In the genomic region with DNA sequence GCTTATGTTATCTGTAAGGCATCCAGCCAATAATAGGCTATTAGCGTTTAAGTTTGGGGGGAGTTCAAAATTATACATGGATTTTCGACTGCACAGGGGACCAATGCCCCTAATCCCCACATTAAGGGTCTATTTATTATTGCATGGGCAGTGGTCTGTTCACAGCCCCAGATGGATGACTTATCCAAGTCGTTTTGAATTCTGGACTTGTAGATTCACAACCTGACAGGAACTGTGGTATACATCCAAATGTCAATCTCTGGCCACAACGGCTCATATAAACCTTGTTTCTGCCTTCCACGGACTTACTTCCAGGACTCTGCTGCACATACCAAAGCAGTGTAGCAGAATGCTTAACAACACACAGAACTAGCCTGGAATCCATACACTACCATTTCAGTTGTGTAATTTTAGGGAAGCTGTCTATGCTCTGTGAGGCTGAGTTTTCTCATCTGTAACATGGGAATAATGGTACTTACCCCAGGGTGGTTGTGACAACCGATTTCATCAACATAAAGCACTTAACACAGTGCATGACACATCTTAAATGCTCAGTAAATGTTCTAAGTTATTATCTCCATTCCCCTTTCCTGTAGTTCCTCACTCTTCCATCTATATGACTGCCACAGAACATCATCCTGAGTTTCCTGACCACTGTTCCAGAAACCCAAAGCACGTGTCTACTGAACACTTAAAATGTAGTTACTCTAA, we compare ENCODE assay signal across 10 cellular contexts. TPM values are rescaled to one million over a fixed set of nuclear protein-coding genes. Genes with fewer than 3 reads are reported as not detected.
A peak's percentile ranks its signal among the peaks of the same experiment; 100 is the strongest.
DNase-seq lines count a peak whose midpoint lies in the region; ATAC-seq and TF ChIP-seq lines count a peak whose summit lies in the region.
"Had no signal": no experiment of that assay in that cellular context is flagged by ENCODE, and none has a peak within 500 bp of the region (broad histone marks: within the 10 kb centered on the region; RNA-seq: fewer than 3 reads in every experiment).

No MANE protein-coding gene starts in this region.

- H3K9ac ChIP-seq in BLaER1 treated with 17β-estradiol and CSF1 and Interleukin-3, amounts not matched to agents 10 nM and 100 nM, result no peak overlapping the region
- no peak overlapping the region for H3K9ac ChIP-seq in neural cell (ENCODE audit: low read length)

- no peak overlapping the region for H3K27ac ChIP-seq in BLaER1 treated with 17β-estradiol and CSF1 and Interleukin-3, amounts not matched to agents 10 nM and 100 nM
- H3K27ac ChIP-seq in effector memory CD4-positive, alpha-beta T cell (ENCODE audit: insufficient read depth, low read length, poor library complexity, severe bottlenecking), result no peak overlapping the region
- H3K27ac ChIP-seq in neural cell (ENCODE audit: low read length), result no peak overlapping the region

- peaks cover 89% of the 10 kb centered on the region for H3K79me2 ChIP-seq in neural cell (replicated peaks; ENCODE audit: insufficient read depth, low read length)

- H3K4me2 ChIP-seq in BLaER1 treated with 17β-estradiol and CSF1 and Interleukin-3, amounts not matched to agents 10 nM and 100 nM, result peak overlapping the region; percentile 69 to 99 (median 92)
- peak overlapping the region; percentile 50 for H3K4me2 ChIP-seq in neural cell (ENCODE audit: low read length)

- no peak for ATAC-seq in GM19452 (IDR thresholded peaks at IDR 0.05; ENCODE audit: unreplicated experiment)
- ATAC-seq in GM21367 (IDR thresholded peaks at IDR 0.05; ENCODE audit: unreplicated experiment), result no peak

- TF ChIP-seq EP300 in neural cell (conservative IDR thresholded peaks at IDR 0.05; ENCODE audit: poor library complexity, severe bottlenecking), result no peak

- no peaks in the 10 kb centered on the region for H3K27me3 ChIP-seq in BLaER1 treated with 17β-estradiol and CSF1 and Interleukin-3, amounts not matched to agents 10 nM and 100 nM
- H3K27me3 ChIP-seq in effector memory CD4-positive, alpha-beta T cell (replicated peaks; ENCODE audit: control insufficient read depth, insufficient read depth, low read length, poor library complexity, severe bottlenecking), result no peaks in the 10 kb centered on the region
- no peaks in the 10 kb centered on the region for H3K27me3 ChIP-seq in neural cell (ENCODE audit: insufficient read depth, low read depth, low read length)

- H3K4me1 ChIP-seq in BLaER1 treated with 17β-estradiol and CSF1 and Interleukin-3, amounts not matched to agents 10 nM and 100 nM, result peaks cover 35 to 40% (median 37%) of the 10 kb centered on the region in 10 experiments
- peaks cover 26% of the 10 kb centered on the region for H3K4me1 ChIP-seq in effector memory CD4-positive, alpha-beta T cell (ENCODE audit: control insufficient read depth, insufficient read depth, low read length, poor library complexity, severe bottlenecking)

- DNase-seq in NB4 (ENCODE audit: low read depth) (no peak), NCI-H510A treated with DMSO at 0.1 percent for 48 hours (lab: John Stamatoyannopoulos, UW) (no peak), KG1 (lab: John Stamatoyannopoulos, UW) (no peak)
- DNase-seq in effector memory CD4-positive, alpha-beta T cell, result no peak
- DNase-seq: foreskin fibroblast, NCI-H2227 treated with DMSO at 0.1 percent for 48 hours had no signal

- H3F3A ChIP-seq in neural cell (ENCODE audit: insufficient read depth, low read length, poor library complexity, severe bottlenecking), result no peaks in the 10 kb centered on the region

- H3K4me3 ChIP-seq in BLaER1 treated with 17β-estradiol and CSF1 and Interleukin-3, amounts not matched to agents 10 nM and 100 nM, result peak overlapping the region; percentile 10 to 99 (median 82); a peak in 15 of 20 replicates
- H3K4me3 ChIP-seq in NB4 (ENCODE audit: low read depth, low read length) (peak overlapping the region; percentile 72), neural cell (ENCODE audit: low read length) (peak overlapping the region; percentile 91)
- peak overlapping the region; percentile 39 for H3K4me3 ChIP-seq in effector memory CD4-positive, alpha-beta T cell (ENCODE audit: insufficient read depth, low read depth, low read length, poor library complexity, severe bottlenecking)

- H3K9me2 ChIP-seq in neural cell (ENCODE audit: insufficient read depth, low read length), result no peaks in the 10 kb centered on the region

- TF ChIP-seq POLR2A in NB4 (IDR thresholded peaks at IDR 0.05; ENCODE audit: extremely low read depth, insufficient read length), result no peak

- H3K36me3 ChIP-seq in BLaER1 treated with 17β-estradiol and CSF1 and Interleukin-3, amounts not matched to agents 10 nM and 100 nM, result peaks cover 62 to 74% (median 71%) of the 10 kb centered on the region in 11 experiments
- H3K36me3 ChIP-seq in effector memory CD4-positive, alpha-beta T cell (ENCODE audit: control insufficient read depth, insufficient read depth, low read length), result peaks cover 16% of the 10 kb centered on the region
- peaks cover 15% of the 10 kb centered on the region for H3K36me3 ChIP-seq in neural cell (ENCODE audit: insufficient read depth, low read length)

- no peak for TF ChIP-seq RAD21 in neural cell (conservative IDR thresholded peaks at IDR 0.05)

- peaks cover 19 to 80% (median 38%) of the 10 kb centered on the region in 11 experiments; a peak in 20 of 22 replicates for H4K20me1 ChIP-seq in BLaER1 treated with 17β-estradiol and CSF1 and Interleukin-3, amounts not matched to agents 10 nM and 100 nM
- no peaks in the 10 kb centered on the region for H4K20me1 ChIP-seq in neural cell (ENCODE audit: insufficient read depth)

- no peak overlapping the region for H2AFZ ChIP-seq in neural cell (ENCODE audit: low read depth, low read length)

- TF ChIP-seq CTCF in NB4 (IDR thresholded peaks at IDR 0.05; ENCODE audit: low read depth, low read length) (no peak), neural cell (IDR thresholded peaks at IDR 0.05; ENCODE audit: poor library complexity, severe bottlenecking) (no peak)

- H3K9me3 ChIP-seq in BLaER1 treated with 17β-estradiol and CSF1 and Interleukin-3, amounts not matched to agents 10 nM and 100 nM (replicated peaks in 1 of 11), result peaks cover 51 to 68% (median 61%) of the 10 kb centered on the region in 11 experiments
- no peaks in the 10 kb centered on the region for H3K9me3 ChIP-seq in effector memory CD4-positive, alpha-beta T cell (ENCODE audit: control insufficient read depth, low read length)
- no peaks in the 10 kb centered on the region for H3K9me3 ChIP-seq in neural cell (ENCODE audit: low read length)

TF ChIP-seq in neural cell, 6 proteins besides CTCF, POLR2A, EP300 and RAD21:
- TF ChIP-seq, protein P1, sequence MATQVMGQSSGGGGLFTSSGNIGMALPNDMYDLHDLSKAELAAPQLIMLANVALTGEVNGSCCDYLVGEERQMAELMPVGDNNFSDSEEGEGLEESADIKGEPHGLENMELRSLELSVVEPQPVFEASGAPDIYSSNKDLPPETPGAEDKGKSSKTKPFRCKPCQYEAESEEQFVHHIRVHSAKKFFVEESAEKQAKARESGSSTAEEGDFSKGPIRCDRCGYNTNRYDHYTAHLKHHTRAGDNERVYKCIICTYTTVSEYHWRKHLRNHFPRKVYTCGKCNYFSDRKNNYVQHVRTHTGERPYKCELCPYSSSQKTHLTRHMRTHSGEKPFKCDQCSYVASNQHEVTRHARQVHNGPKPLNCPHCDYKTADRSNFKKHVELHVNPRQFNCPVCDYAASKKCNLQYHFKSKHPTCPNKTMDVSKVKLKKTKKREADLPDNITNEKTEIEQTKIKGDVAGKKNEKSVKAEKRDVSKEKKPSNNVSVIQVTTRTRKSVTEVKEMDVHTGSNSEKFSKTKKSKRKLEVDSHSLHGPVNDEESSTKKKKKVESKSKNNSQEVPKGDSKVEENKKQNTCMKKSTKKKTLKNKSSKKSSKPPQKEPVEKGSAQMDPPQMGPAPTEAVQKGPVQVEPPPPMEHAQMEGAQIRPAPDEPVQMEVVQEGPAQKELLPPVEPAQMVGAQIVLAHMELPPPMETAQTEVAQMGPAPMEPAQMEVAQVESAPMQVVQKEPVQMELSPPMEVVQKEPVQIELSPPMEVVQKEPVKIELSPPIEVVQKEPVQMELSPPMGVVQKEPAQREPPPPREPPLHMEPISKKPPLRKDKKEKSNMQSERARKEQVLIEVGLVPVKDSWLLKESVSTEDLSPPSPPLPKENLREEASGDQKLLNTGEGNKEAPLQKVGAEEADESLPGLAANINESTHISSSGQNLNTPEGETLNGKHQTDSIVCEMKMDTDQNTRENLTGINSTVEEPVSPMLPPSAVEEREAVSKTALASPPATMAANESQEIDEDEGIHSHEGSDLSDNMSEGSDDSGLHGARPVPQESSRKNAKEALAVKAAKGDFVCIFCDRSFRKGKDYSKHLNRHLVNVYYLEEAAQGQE (IDR thresholded peaks at IDR 0.05; ENCODE audit: borderline replicate concordance), result no peak
- TF ChIP-seq MXI1 (conservative IDR thresholded peaks at IDR 0.05; ENCODE audit: poor library complexity, severe bottlenecking) (no peak), POLR2AphosphoS5 (IDR thresholded peaks at IDR 0.05) (no peak)
TF ChIP-seq in neural cell: peak in this region for 0.

RNA-seq across cellular contexts. Expression of a gene that starts 3.7 kb away (rescaled TPM):
- polyA plus RNA-seq in neural cell, result 158 and 177 TPM in 2 replicates
- 168 and 198 TPM in 2 replicates for polyA minus RNA-seq in neural cell

RNA-seq across cellular contexts. Expression of a gene that starts 3.8 kb away (rescaled TPM):
- 37.9 and 45.6 TPM in 2 replicates for polyA plus RNA-seq in neural cell
- 9.6 and 10.5 TPM in 2 replicates for polyA minus RNA-seq in neural cell

RNA-seq across cellular contexts. Expression of a gene that starts 33.3 kb away (rescaled TPM):
- 2.2 and 5.6 TPM in 2 replicates for polyA plus RNA-seq in neural cell
- 0.35 and 2.2 TPM in 2 replicates for polyA minus RNA-seq in neural cell

RNA-seq across cellular contexts. Expression of a gene that starts 51.1 kb away (rescaled TPM):
- polyA plus RNA-seq in neural cell, result 2.5 and 2.8 TPM in 2 replicates
- 8.7 and 9.3 TPM in 2 replicates for polyA minus RNA-seq in neural cell

RNA-seq across cellular contexts. Expression of a gene that starts 52.1 kb away (rescaled TPM):
- polyA plus RNA-seq in neural cell, result 15.3 and 23.7 TPM in 2 replicates
- polyA minus RNA-seq in neural cell, result 2.2 TPM in 2 replicates

Comparison
In these comparisons a context has a peak if more than half of its experiments do, and no peak if none do; other contexts are left out.
1. H3K4me3 ChIP-seq: peak in every context shown above with its lines; median percentile 91 in neural cell; 82 in BLaER1 treated with 17β-estradiol and CSF1 and Interleukin-3, amounts not matched to agents 10 nM and 100 nM; 72 in NB4; 39 in effector memory CD4-positive, alpha-beta T cell.